1 cellular context compared by ENCODE assay signal in the genomic region with DNA sequence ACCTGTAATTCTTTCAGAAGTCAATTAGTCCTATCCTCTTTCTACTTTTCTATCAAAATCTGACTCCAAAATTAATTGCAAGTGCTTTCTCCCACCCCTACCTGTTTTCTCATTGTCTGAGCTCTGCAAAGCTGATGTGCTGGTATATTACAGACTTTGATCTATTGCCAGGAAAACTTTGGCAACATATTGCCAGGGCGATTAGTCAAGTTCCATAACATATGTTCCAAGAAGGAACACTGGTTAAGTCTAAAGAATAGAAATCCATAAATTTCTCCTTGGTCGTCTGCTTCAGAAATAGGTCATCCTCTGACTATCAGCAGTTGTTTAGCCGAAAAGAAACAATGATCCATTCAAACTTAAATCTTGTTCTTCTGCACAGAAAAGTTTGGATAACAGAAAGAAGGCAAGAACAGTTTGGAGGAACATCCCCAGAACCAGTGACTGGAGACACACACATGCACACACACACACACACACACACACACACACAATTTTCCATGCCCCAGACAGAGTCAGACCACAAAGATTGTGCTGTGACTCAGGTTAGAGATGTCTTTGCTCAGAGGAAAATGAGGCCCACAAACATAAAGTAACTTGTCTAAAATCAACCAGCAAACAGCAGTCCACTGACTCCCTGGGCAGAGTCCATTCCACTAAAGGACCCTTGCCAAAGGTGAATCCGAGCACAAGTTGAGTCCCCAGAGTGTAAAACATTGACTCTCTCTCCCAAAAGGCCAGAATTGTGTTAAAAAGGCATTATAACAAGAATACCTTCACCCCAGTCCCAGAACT.
TF ChIP-seq lines count a peak whose summit lies in the region.

No MANE protein-coding gene starts in this region.

TF ChIP-seq in HepG2, 621 proteins besides CTCF, POLR2A, EP300 and RAD21 (continued from another document):
- TF ChIP-seq, protein P1, sequence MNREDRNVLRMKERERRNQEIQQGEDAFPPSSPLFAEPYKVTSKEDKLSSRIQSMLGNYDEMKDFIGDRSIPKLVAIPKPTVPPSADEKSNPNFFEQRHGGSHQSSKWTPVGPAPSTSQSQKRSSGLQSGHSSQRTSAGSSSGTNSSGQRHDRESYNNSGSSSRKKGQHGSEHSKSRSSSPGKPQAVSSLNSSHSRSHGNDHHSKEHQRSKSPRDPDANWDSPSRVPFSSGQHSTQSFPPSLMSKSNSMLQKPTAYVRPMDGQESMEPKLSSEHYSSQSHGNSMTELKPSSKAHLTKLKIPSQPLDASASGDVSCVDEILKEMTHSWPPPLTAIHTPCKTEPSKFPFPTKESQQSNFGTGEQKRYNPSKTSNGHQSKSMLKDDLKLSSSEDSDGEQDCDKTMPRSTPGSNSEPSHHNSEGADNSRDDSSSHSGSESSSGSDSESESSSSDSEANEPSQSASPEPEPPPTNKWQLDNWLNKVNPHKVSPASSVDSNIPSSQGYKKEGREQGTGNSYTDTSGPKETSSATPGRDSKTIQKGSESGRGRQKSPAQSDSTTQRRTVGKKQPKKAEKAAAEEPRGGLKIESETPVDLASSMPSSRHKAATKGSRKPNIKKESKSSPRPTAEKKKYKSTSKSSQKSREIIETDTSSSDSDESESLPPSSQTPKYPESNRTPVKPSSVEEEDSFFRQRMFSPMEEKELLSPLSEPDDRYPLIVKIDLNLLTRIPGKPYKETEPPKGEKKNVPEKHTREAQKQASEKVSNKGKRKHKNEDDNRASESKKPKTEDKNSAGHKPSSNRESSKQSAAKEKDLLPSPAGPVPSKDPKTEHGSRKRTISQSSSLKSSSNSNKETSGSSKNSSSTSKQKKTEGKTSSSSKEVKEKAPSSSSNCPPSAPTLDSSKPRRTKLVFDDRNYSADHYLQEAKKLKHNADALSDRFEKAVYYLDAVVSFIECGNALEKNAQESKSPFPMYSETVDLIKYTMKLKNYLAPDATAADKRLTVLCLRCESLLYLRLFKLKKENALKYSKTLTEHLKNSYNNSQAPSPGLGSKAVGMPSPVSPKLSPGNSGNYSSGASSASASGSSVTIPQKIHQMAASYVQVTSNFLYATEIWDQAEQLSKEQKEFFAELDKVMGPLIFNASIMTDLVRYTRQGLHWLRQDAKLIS (CRISPR knock-in tag; IDR thresholded peaks at IDR 0.05) = no peak
- TF ChIP-seq ZNF703 (CRISPR knock-in tag; IDR thresholded peaks at IDR 0.05; ENCODE audit: borderline replicate concordance) (no peak), KDM3A (CRISPR knock-in tag; IDR thresholded peaks at IDR 0.05; ENCODE audit: low read depth) (no peak), ZNF251 (CRISPR knock-in tag; IDR thresholded peaks at IDR 0.05) (no peak), TEAD3 (CRISPR knock-in tag; optimal IDR thresholded peaks at IDR 0.05; ENCODE audit: borderline replicate concordance) (peak; percentile 9), ZMYM3 (CRISPR knock-in tag; IDR thresholded peaks at IDR 0.05) (no peak), IRF2 (CRISPR knock-in tag; IDR thresholded peaks at IDR 0.05) (peak; percentile 22; the same call in 1 of the 2 replicates), KDM1A (CRISPR knock-in tag; IDR thresholded peaks at IDR 0.05) (no peak), SSRP1 (CRISPR knock-in tag; IDR thresholded peaks at IDR 0.05) (no peak), ZNF777 (CRISPR knock-in tag; IDR thresholded peaks at IDR 0.05) (no peak), NCOR1 (IDR thresholded peaks at IDR 0.05; ENCODE audit: borderline replicate concordance, low read length) (0 out of 2 replicates have a peak, but pooled peaks have one; percentile 43), ASH2L (IDR thresholded peaks at IDR 0.05; ENCODE audit: insufficient read length, low read depth, low read length) (peak; percentile 36), NONO (IDR thresholded peaks at IDR 0.05) (no peak), NONO (CRISPR knock-in tag; conservative IDR thresholded peaks at IDR 0.05) (0 out of 2 replicates have a peak, but pooled peaks have one; percentile 40), EHMT2 (IDR thresholded peaks at IDR 0.05; ENCODE audit: borderline replicate concordance, low read depth, low read length) (no peak)
- TF ChIP-seq, protein P2, sequence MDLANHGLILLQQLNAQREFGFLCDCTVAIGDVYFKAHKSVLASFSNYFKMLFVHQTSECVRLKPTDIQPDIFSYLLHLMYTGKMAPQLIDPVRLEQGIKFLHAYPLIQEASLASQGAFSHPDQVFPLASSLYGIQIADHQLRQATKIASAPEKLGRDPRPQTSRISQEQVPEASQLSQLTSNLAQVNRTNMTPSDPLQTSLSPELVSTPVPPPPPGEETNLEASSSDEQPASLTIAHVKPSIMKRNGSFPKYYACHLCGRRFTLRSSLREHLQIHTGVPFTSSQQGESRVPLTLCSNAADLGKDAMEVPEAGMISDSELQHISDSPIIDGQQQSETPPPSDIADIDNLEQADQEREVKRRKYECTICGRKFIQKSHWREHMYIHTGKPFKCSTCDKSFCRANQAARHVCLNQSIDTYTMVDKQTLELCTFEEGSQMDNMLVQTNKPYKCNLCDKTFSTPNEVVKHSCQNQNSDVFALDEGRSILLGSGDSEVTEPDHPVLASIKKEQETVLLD (CRISPR knock-in tag; IDR thresholded peaks at IDR 0.05; ENCODE audit: low read depth) = no peak
- TF ChIP-seq, protein P3, sequence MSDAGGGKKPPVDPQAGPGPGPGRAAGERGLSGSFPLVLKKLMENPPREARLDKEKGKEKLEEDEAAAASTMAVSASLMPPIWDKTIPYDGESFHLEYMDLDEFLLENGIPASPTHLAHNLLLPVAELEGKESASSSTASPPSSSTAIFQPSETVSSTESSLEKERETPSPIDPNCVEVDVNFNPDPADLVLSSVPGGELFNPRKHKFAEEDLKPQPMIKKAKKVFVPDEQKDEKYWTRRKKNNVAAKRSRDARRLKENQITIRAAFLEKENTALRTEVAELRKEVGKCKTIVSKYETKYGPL (CRISPR knock-in tag; IDR thresholded peaks at IDR 0.05) = no peak
- TF ChIP-seq, protein P4, sequence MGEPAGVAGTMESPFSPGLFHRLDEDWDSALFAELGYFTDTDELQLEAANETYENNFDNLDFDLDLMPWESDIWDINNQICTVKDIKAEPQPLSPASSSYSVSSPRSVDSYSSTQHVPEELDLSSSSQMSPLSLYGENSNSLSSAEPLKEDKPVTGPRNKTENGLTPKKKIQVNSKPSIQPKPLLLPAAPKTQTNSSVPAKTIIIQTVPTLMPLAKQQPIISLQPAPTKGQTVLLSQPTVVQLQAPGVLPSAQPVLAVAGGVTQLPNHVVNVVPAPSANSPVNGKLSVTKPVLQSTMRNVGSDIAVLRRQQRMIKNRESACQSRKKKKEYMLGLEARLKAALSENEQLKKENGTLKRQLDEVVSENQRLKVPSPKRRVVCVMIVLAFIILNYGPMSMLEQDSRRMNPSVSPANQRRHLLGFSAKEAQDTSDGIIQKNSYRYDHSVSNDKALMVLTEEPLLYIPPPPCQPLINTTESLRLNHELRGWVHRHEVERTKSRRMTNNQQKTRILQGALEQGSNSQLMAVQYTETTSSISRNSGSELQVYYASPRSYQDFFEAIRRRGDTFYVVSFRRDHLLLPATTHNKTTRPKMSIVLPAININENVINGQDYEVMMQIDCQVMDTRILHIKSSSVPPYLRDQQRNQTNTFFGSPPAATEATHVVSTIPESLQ (CRISPR knock-in tag; conservative IDR thresholded peaks at IDR 0.05) = no peak
- TF ChIP-seq, protein P5, sequence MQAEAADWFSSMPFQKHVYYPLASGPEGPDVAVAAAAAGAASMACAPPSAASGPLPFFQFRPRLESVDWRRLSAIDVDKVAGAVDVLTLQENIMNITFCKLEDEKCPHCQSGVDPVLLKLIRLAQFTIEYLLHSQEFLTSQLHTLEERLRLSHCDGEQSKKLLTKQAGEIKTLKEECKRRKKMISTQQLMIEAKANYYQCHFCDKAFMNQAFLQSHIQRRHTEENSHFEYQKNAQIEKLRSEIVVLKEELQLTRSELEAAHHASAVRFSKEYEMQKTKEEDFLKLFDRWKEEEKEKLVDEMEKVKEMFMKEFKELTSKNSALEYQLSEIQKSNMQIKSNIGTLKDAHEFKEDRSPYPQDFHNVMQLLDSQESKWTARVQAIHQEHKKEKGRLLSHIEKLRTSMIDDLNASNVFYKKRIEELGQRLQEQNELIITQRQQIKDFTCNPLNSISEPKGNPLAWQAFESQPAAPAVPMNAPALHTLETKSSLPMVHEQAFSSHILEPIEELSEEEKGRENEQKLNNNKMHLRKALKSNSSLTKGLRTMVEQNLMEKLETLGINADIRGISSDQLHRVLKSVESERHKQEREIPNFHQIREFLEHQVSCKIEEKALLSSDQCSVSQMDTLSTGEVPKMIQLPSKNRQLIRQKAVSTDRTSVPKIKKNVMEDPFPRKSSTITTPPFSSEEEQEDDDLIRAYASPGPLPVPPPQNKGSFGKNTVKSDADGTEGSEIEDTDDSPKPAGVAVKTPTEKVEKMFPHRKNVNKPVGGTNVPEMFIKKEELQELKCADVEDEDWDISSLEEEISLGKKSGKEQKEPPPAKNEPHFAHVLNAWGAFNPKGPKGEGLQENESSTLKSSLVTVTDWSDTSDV (CRISPR knock-in tag; IDR thresholded peaks at IDR 0.05) = no peak
TF ChIP-seq in HepG2: peak in this region for 34.
